ENCODE assay signal across 8 cellular contexts in the genomic region with DNA sequence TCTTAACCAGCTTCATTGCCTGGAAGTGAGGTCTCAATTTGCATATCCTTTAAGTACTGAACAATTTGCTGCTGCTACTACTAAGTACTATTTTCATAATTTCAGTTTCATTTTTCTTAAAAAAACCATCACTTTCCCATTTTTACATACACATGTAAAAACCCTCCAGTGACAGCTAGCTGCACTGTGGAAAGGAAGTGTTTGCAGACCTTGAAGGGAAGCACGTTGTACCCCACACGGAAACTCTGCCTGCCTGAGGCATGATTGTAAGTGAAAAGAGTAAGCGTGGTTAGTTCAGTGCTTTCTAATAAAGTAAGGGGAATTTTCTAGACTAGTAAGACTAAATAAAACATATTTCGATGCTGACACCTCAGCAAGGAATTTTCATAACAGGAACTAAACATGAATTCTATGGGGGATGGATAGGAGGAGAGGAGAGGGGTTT.
DNase-seq lines count a peak whose midpoint lies in the region; ATAC-seq, FAIRE-seq and TF ChIP-seq lines count a peak whose summit lies in the region.

No MANE protein-coding gene starts in this region.

- peaks cover 3% of the 10 kb centered on the region; the same call in 2 of the 3 replicates for H3K9me3 ChIP-seq in GM12878 (replicated peaks; ENCODE audit: control insufficient read depth, insufficient read depth, low read length)

- SMC1A ChIA-PET in GM12878 (lab: Charles Lee; ENCODE audit: uncharacterized antibody, unreplicated experiment), result interaction anchor here (0.7 to 3.1 kb wide), 6 partner anchors 27 to 356 kb away, joined by 3 to 11 read pairs (median 4); no protein-coding TSS in a partner anchor

- H3K9ac ChIP-seq in GM12878 (ENCODE audit: control insufficient read depth, insufficient read depth, low read length), result no peak overlapping the region

- no TSS peak for BruUV-seq in GM12878 (replicated peaks; lab: Mats Ljungman, UMichigan)

- 2% methylated on average over 4 of the region's 4 CpGs for WGBS in GM12878 (ENCODE audit: insufficient coverage, insufficient replicate concordance, low lambda C conversion rate, missing lambda C conversion rate)

- no peaks in the 10 kb centered on the region for H3K9me3 Mint-ChIP-seq in stimulated activated naive CD8-positive, alpha-beta T cell treated with anti-CD3 and anti-CD28 coated beads, Interleukin-15, Interleukin-2, amounts not matched to agents 100 ng/mL and 50 ng/mL, for 24 hours
- H3K9me3 Mint-ChIP-seq in type B pancreatic cell, result no peaks in the 10 kb centered on the region

- H3K27me3 ChIP-seq in GM12878 (replicated peaks in 1 of 2; ENCODE audit: control insufficient read depth in 2 of 2, insufficient read depth in 2 of 2, low read length in 1 of 2), result no peaks in the 10 kb centered on the region

- DNase-seq in AG08396 (ENCODE audit: low spot score), result peak; percentile 9
- DNase-seq in GM12878 (ENCODE audit: low read depth, low spot score), result peak; percentile 83
- no peak for DNase-seq in middle frontal gyrus (ENCODE audit: extremely low spot score, low spot score)
- DNase-seq in type B pancreatic cell (ENCODE audit: extremely low spot score, unreplicated experiment), result no peak
- no peak for DNase-seq in left colon

- no peak for TF ChIP-seq RAD21 in GM12878 (IDR thresholded peaks at IDR 0.05; ENCODE audit: insufficient read depth, low read depth, low read length)

- peaks cover 0 to 4% of the 10 kb centered on the region in 2 experiments; a peak in 1 of 4 replicates for H3K36me3 ChIP-seq in GM12878 (ENCODE audit: control insufficient read depth in 2 of 2, insufficient read depth in 2 of 2, low read length in 1 of 2)

- FAIRE-seq in GM12878 (lab: Jason Lieb, UNC), result peak; percentile 69

- H3K79me2 ChIP-seq in GM12878 (ENCODE audit: control insufficient read depth, insufficient read depth, low read length), result peaks cover 14% of the 10 kb centered on the region

- no peak for TF ChIP-seq EP300 in GM12878 (IDR thresholded peaks at IDR 0.05; ENCODE audit: borderline replicate concordance in 1 of 2, control insufficient read depth in 1 of 2, low read depth in 2 of 2, low read length in 2 of 2)

- CTCF ChIA-PET in GM12878 (lab: Yijun Ruan, JAX), result interaction anchor here (0.7 to 2.0 kb wide), 5 partner anchors 189 to 355 kb away, joined by 3 to 6 read pairs (median 3); no protein-coding TSS in a partner anchor

- in situ Hi-C loops in GM12878 (cut with MboI), result loop anchor here (10.0 to 25.0 kb wide), 2 partner anchors 238 to 944 kb away; no protein-coding TSS in a partner anchor

- H3K4me1 Mint-ChIP-seq in stimulated activated naive CD8-positive, alpha-beta T cell treated with anti-CD3 and anti-CD28 coated beads, Interleukin-15, Interleukin-2, amounts not matched to agents 100 ng/mL and 50 ng/mL, for 24 hours (ENCODE audit: low read depth), result peaks cover 45% of the 10 kb centered on the region
- H3K4me1 Mint-ChIP-seq in type B pancreatic cell (ENCODE audit: unreplicated experiment), result peaks cover 25% of the 10 kb centered on the region

- TF ChIP-seq CTCF in GM12878 (IDR thresholded peaks at IDR 0.05 in 2 of 3, conservative IDR thresholded peaks at IDR 0.05 in 1 of 3; ENCODE audit: control insufficient read depth in 2 of 3, extremely low read depth in 1 of 3, insufficient read depth in 1 of 3, low read depth in 3 of 3, low read length in 3 of 3) (no peak), type B pancreatic cell (conservative IDR thresholded peaks at IDR 0.05) (no peak)

- H3K27me3 Mint-ChIP-seq in stimulated activated naive CD8-positive, alpha-beta T cell treated with anti-CD3 and anti-CD28 coated beads, Interleukin-15, Interleukin-2, amounts not matched to agents 100 ng/mL and 50 ng/mL, for 24 hours, result no peaks in the 10 kb centered on the region
- no peaks in the 10 kb centered on the region for H3K27me3 Mint-ChIP-seq in type B pancreatic cell

- RAD21 ChIA-PET in GM12878 (lab: Charles Lee; ENCODE audit: unreplicated experiment), result interaction anchor here (1.2 to 1.8 kb wide), 5 partner anchors 190 to 396 kb away, joined by 3 to 5 read pairs (median 3); no protein-coding TSS in a partner anchor

- H3K27ac Mint-ChIP-seq in stimulated activated naive CD8-positive, alpha-beta T cell treated with anti-CD3 and anti-CD28 coated beads, Interleukin-15, Interleukin-2, amounts not matched to agents 100 ng/mL and 50 ng/mL, for 24 hours, result peak overlapping the region; percentile 71
- H3K27ac Mint-ChIP-seq in type B pancreatic cell, result no peak overlapping the region

- no peaks in the 10 kb centered on the region for H4K20me1 ChIP-seq in GM12878 (ENCODE audit: control insufficient read depth, insufficient read depth)

- peak overlapping the region; percentile 25 for H3K4me3 Mint-ChIP-seq in stimulated activated naive CD8-positive, alpha-beta T cell treated with anti-CD3 and anti-CD28 coated beads, Interleukin-15, Interleukin-2, amounts not matched to agents 100 ng/mL and 50 ng/mL, for 24 hours
- no peak overlapping the region for H3K4me3 Mint-ChIP-seq in type B pancreatic cell

- no peak overlapping the region for H3K4me3 ChIP-seq in GM12878

- intact Hi-C loops in GM12878 (cut with micrococcal nuclease; ENCODE audit: unreplicated experiment), result loop anchor here (10.0 kb wide), 2 partner anchors 712 to 792 kb away; no protein-coding TSS in a partner anchor
- intact Hi-C loops in left colon (cut with DNase I, micrococcal nuclease), result loop anchor here in 1 of 2 donors (10.0 kb wide), 1 partner anchor 238 kb away; no protein-coding TSS in a partner anchor

- peaks cover 7% of the 10 kb centered on the region for H3K36me3 Mint-ChIP-seq in stimulated activated naive CD8-positive, alpha-beta T cell treated with anti-CD3 and anti-CD28 coated beads, Interleukin-15, Interleukin-2, amounts not matched to agents 100 ng/mL and 50 ng/mL, for 24 hours (ENCODE audit: low read depth)
- peaks cover 8% of the 10 kb centered on the region for H3K36me3 Mint-ChIP-seq in type B pancreatic cell

- POLR2A ChIA-PET in GM12878 (lab: Charles Lee), result interaction anchor here (0.5 kb wide), 1 partner anchor 340 kb away, joined by 4 read pairs; no protein-coding TSS in a partner anchor

- peak; percentile 86 for ATAC-seq in GM19372 (IDR thresholded peaks at IDR 0.05; ENCODE audit: low read depth, unreplicated experiment)
- peak; percentile 88 for ATAC-seq in HG03439 (IDR thresholded peaks at IDR 0.05; ENCODE audit: unreplicated experiment)
- ATAC-seq in GM12878, result peak; percentile 84
- ATAC-seq in left colon, result no peak

- TF ChIP-seq POLR2A in GM12878 (IDR thresholded peaks at IDR 0.05; ENCODE audit: low read depth, low read length), result no peak

- peak overlapping the region; percentile 60 for H3K27ac ChIP-seq in GM12878 (ENCODE audit: control insufficient read depth, insufficient read depth)

- peak overlapping the region; percentile 30; the same call in 1 of the 2 replicates for H2AFZ ChIP-seq in GM12878 (ENCODE audit: control insufficient read depth, low read depth, low read length)

- H3K4me2 ChIP-seq in GM12878 (ENCODE audit: control insufficient read depth, insufficient read depth), result peak overlapping the region; percentile 17

- H3K4me1 ChIP-seq in GM12878 (ENCODE audit: control insufficient read depth, insufficient read depth, low read length), result peaks cover 27% of the 10 kb centered on the region

TF ChIP-seq in GM12878, 131 proteins besides CTCF, POLR2A, EP300 and RAD21 (continues in another document):
- TF ChIP-seq, protein P1, sequence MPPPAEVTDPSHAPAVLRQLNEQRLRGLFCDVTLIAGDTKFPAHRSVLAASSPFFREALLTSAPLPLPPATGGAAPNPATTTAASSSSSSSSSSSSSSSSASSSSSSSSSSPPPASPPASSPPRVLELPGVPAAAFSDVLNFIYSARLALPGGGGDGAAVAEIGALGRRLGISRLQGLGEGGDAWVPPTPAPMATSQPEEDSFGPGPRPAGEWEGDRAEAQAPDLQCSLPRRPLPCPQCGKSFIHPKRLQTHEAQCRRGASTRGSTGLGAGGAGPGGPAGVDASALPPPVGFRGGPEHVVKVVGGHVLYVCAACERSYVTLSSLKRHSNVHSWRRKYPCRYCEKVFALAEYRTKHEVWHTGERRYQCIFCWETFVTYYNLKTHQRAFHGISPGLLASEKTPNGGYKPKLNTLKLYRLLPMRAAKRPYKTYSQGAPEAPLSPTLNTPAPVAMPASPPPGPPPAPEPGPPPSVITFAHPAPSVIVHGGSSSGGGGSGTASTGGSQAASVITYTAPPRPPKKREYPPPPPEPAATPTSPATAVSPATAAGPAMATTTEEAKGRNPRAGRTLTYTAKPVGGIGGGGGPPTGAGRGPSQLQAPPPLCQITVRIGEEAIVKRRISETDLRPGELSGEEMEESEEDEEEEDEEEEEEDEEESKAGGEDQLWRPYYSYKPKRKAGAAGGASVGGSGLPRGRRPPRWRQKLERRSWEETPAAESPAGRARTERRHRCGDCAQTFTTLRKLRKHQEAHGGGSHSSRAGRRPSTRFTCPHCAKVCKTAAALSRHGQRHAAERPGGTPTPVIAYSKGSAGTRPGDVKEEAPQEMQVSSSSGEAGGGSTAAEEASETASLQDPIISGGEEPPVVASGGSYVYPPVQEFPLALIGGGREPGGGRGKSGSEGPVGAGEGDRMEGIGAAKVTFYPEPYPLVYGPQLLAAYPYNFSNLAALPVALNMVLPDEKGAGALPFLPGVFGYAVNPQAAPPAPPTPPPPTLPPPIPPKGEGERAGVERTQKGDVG (CRISPR knock-in tag; IDR thresholded peaks at IDR 0.05), result no peak
- TF ChIP-seq TAF1 (IDR thresholded peaks at IDR 0.05; ENCODE audit: borderline replicate concordance, low read depth, low read length), result no peak
- TF ChIP-seq RUNX3 (IDR thresholded peaks at IDR 0.05; ENCODE audit: low read length), result peak; percentile 50
- TF ChIP-seq BACH1 (IDR thresholded peaks at IDR 0.05; ENCODE audit: borderline replicate concordance), result no peak
- no peak for TF ChIP-seq ZBED1 (IDR thresholded peaks at IDR 0.05; ENCODE audit: borderline replicate concordance)

Comparison
In these comparisons a context has a peak if more than half of its experiments do, and no peak if none do; other contexts are left out.
1. DNase-seq: peak in AG08396 (single experiment) and GM12878 (single experiment); none in middle frontal gyrus (single experiment), type B pancreatic cell (single experiment) and left colon (0 of 2).